2 cellular contexts compared by ENCODE assay signal in genomic region chr3:150038830-150039229, GRCh38.
TF ChIP-seq lines count a peak whose summit lies in the region.

No MANE protein-coding gene starts in this region.

TF ChIP-seq in SK-N-SH, 30 proteins besides CTCF, POLR2A, EP300 and RAD21 (continued from another document):
- TF ChIP-seq PBX3 (IDR thresholded peaks at IDR 0.05) (no peak), FOXM1 (IDR thresholded peaks at IDR 0.05; ENCODE audit: low read depth) (no peak), YY1 (IDR thresholded peaks at IDR 0.05; ENCODE audit: low read depth) (no peak)
TF ChIP-seq in SK-N-SH: peak in this region for 0.

TF ChIP-seq in SK-N-SH treated with all-trans-retinoic acid at 6 μM for 48 hours, 23 proteins besides CTCF, POLR2A, EP300 and RAD21:
- no peak for TF ChIP-seq CSRNP3 (CRISPR knock-in tag; IDR thresholded peaks at IDR 0.05)
- no peak for TF ChIP-seq RARB (CRISPR knock-in tag; IDR thresholded peaks at IDR 0.05)
- no peak for TF ChIP-seq BACH2 (CRISPR knock-in tag; IDR thresholded peaks at IDR 0.05; ENCODE audit: borderline replicate concordance)
- no peak for TF ChIP-seq ZFP30 (CRISPR knock-in tag; IDR thresholded peaks at IDR 0.05)
- no peak for TF ChIP-seq GLIS3 (CRISPR knock-in tag; IDR thresholded peaks at IDR 0.05)
- TF ChIP-seq ISL1 (CRISPR knock-in tag; IDR thresholded peaks at IDR 0.05): no peak
